In the genomic region with DNA sequence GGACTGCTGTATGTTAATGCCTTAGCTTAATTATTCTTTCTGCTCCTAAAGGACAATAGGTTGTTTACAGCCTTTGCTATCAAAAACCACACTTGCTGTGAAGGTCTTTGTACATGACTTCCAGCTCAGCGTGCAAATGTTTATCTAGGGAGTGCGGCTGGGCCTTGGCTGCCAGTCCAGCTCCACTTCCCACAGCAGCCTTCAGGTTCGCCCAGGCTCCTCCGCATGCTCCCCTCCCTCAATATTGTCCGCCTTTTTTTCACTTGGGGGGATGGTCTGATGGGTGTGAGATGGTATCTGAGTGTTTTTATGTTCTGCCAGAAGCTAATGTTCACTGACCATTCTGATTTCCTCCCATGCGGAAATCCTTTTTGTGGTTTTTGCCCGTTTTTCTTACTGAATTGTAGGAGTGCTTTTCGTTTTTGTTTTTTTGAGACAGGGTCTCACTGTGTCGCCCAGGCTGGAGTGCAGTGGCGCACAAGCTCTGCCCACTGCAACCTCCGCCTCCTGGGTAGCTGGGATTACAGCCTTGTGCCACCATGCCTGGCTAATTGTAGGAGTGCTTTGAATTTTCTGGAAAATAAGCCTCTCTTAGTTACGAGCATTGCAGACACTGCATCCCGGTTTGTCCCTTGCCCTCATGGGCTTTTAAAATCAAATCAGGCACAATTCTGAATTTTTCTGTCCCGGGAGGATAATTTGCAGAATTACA, we compare ENCODE assay signal across 7 cellular contexts. TPM values are rescaled to one million over a fixed set of nuclear protein-coding genes. Genes with fewer than 3 reads are reported as not detected.
DNase-seq lines count a peak whose midpoint lies in the region; ATAC-seq and TF ChIP-seq lines count a peak whose summit lies in the region.

No MANE protein-coding gene starts in this region.

- ATAC-seq in lung (ENCODE audit: insufficient read depth, low FRiP score): no peak
- ATAC-seq in HG03460 (IDR thresholded peaks at IDR 0.05; ENCODE audit: unreplicated experiment): no peak
- ATAC-seq in GM21390 (IDR thresholded peaks at IDR 0.05; ENCODE audit: unreplicated experiment): no peak

- H3K36me3 ChIP-seq in lung (ENCODE audit: control insufficient read depth in 2 of 2, insufficient read depth in 2 of 2, low read length in 2 of 2): no peaks in the 10 kb centered on the region
- no peaks in the 10 kb centered on the region for H3K36me3 ChIP-seq in transverse colon

- H3K27me3 ChIP-seq in lung (ENCODE audit: control insufficient read depth, insufficient read depth): no peaks in the 10 kb centered on the region
- no peaks in the 10 kb centered on the region for H3K27me3 ChIP-seq in transverse colon

- H3K27ac ChIP-seq in lung (ENCODE audit: low read depth in 1 of 2, low read length in 1 of 2): peak overlapping the region; percentile 47 to 90
- peak overlapping the region; percentile 64 to 86 (median 70) for H3K27ac ChIP-seq in transverse colon

- WGBS in lung, 2 donors: 38 to 40% methylated on average over 14 of the region's 14 CpGs
- WGBS in transverse colon (ENCODE audit: low coverage in 1 of 2), 2 donors: 34 to 38% methylated on average over 7 to 14 of the region's 14 CpGs

- no peaks in the 10 kb centered on the region for H3K9me3 ChIP-seq in lung (ENCODE audit: control insufficient read depth in 2 of 2, insufficient read depth in 1 of 2, low read length in 1 of 2)
- no peaks in the 10 kb centered on the region for H3K9me3 ChIP-seq in transverse colon

- intact Hi-C loops in transverse colon (cut with DNase I; ENCODE audit: low total_unique reads): no loop called here

- H3K4me1 ChIP-seq in lung (ENCODE audit: control insufficient read depth in 2 of 2, insufficient read depth in 2 of 2, low read length in 2 of 2): peaks cover 17 to 25% of the 10 kb centered on the region in 2 donors
- peaks cover 32 to 63% (median 59%) of the 10 kb centered on the region in 4 donors for H3K4me1 ChIP-seq in transverse colon

- TF ChIP-seq POLR2A in transverse colon (IDR thresholded peaks at IDR 0.05) (no peak), erythroblast (IDR thresholded peaks at IDR 0.05; ENCODE audit: low read length) (no peak)

- H3K4me3 ChIP-seq in lung (no peak overlapping the region), transverse colon (peak overlapping the region in 1 of 4 donors; percentile 2)

- peak; percentile 61 for DNase-seq in NCI-H2107 (lab: John Stamatoyannopoulos, UW)
- DNase-seq in cerebellar cortex (ENCODE audit: low spot score): peak; percentile 16
- no peak for DNase-seq in lung (ENCODE audit: low spot score)
- peak; percentile 52 for DNase-seq in transverse colon
- DNase-seq in erythroblast (lab: John Stamatoyannopoulos, UW): no peak

- in situ Hi-C loops in transverse colon (cut with MboI; ENCODE audit: low pct_ligation_motif_present in 1 of 4, low pct_unique_long_range_greater_than_20kb in 1 of 4, low sequenced_read_pairs in 3 of 4): no loop called here

- no peak for TF ChIP-seq CTCF in lung (IDR thresholded peaks at IDR 0.05; ENCODE audit: control extremely low read depth, extremely low read depth)
- no peak for TF ChIP-seq CTCF in transverse colon (IDR thresholded peaks at IDR 0.05)

- no peak for TF ChIP-seq EP300 in transverse colon (IDR thresholded peaks at IDR 0.05; ENCODE audit: low read depth)

RNA-seq across cellular contexts. Expression of a gene that starts 28.8 kb away (rescaled TPM):
- total RNA-seq in lung (10 to 100 TPM; 20.6 to 36.5 TPM), transverse colon (10 to 100 TPM in 3 of 4 donors, 1 to 10 TPM in 1; 7.5 to 24.9 (median 19.5) TPM)
- 10 to 100 TPM; 12.0 to 15.8 TPM for polyA plus RNA-seq in lung

Comparison
In these comparisons a context has a peak if more than half of its experiments do, and no peak if none do; other contexts are left out.
1. DNase-seq: peak in NCI-H2107 (single experiment), cerebellar cortex (single experiment) and transverse colon (single experiment); none in lung (single experiment) and erythroblast (0 of 2).